1 cellular context compared by ENCODE assay signal in the genomic region with DNA sequence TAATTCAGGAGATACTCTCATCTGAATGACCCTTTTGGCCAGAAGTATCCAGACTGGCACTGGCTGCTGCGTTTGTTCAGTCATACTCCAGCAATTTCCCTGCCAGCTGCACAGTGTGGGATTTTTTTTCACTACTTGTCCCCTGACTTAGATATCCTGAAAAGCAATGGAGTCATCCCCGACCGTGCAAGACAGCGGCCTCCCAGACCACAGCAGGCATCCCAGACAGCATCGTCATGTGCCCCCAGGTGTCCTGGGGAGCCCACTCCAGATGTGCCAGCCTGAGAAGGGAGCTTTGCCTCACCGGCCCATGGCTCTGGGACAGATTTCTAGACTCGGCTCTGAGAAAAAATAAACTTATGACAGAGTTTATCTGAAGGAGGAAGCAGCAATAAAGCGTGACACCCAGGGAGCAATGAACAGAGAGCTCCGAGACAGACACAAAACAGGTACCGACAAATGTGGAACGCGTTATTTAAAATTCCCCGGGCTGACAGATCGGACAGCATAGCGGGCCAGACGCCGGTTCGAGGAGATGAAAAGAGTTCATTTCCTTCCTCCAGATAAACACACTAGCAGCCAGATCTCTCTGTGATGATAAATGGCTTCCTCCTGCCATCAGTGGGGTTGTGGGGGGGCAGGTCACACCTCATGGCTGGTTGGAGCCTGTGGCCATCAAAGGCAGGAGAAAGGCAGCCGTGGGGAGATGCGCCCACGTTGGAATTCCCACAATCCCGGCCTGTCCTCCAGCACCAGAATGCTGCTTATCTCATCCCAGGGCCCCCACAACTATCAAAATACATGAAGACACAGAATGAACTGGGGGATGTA.
TF ChIP-seq lines count a peak whose summit lies in the region.

No MANE protein-coding gene starts in this region.

TF ChIP-seq in H1, 55 proteins besides CTCF, POLR2A, EP300 and RAD21 (continued from another document):
- TF ChIP-seq ZNF274 (IDR thresholded peaks at IDR 0.05; ENCODE audit: borderline replicate concordance, extremely low read depth, low read length) (no peak), CEBPB (IDR thresholded peaks at IDR 0.05; ENCODE audit: low read depth, low read length) (no peak), MAFK (IDR thresholded peaks at IDR 0.05; ENCODE audit: low read depth, low read length) (no peak), GABPA (IDR thresholded peaks at IDR 0.05; ENCODE audit: borderline replicate concordance, insufficient read depth, low read length) (no peak), NANOG (IDR thresholded peaks at IDR 0.05; ENCODE audit: insufficient read depth, low read depth, low read length, poor library complexity, severe bottlenecking) (no peak), TEAD4 (IDR thresholded peaks at IDR 0.05; ENCODE audit: low read depth, low read length) (no peak), CTBP2 (IDR thresholded peaks at IDR 0.05; ENCODE audit: borderline replicate concordance, insufficient read depth, insufficient read length, low read length) (no peak), KDM5A (IDR thresholded peaks at IDR 0.05; ENCODE audit: low read length) (no peak), KDM1A (IDR thresholded peaks at IDR 0.05; ENCODE audit: borderline replicate concordance, low read length) (no peak), ASH2L (IDR thresholded peaks at IDR 0.05; ENCODE audit: low read length) (no peak), SP1 (IDR thresholded peaks at IDR 0.05; ENCODE audit: low read depth, low read length) (no peak)
TF ChIP-seq in H1: peak in this region for 0.
